12 cellular contexts compared by ENCODE assay signal in the genomic region with DNA sequence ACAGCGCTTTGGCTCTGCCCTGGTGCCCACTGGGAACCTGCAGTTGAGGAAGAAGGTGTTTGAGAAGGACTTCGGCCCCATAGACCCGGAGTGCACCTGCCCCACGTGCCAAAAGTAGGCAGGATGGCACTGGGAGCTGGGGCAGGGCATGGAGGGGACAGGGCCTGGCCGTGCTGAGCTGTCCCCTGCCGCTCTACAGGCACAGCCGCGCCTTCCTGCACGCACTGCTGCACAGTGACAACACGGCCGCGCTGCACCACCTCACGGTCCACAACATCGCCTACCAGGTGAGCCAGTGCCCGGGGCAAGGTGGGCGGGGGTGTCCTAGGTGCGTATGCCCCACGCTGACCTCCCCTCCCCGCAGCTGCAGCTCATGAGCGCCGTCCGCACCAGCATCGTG.
"Had no signal": no experiment of that assay in that cellular context is flagged by ENCODE, and none has a peak within 500 bp of the region (broad histone marks: within the 10 kb centered on the region; RNA-seq: fewer than 3 reads in every experiment).

No MANE protein-coding gene starts in this region.

- H3K4me3 Mint-ChIP-seq: activated naive CD4-positive, alpha-beta T cell treated with anti-CD3 and anti-CD28 coated beads for 36 hours; activated T-helper 17 cell treated with anti-CD3 and anti-CD28 coated beads, Interleukin-2, amount 50 U/mL, for 72 hours; naive B cell; stimulated activated effector memory CD8-positive, alpha-beta T cell treated with anti-CD3 and anti-CD28 coated beads, Interleukin-12 subunit alpha, Interleukin-12 subunit beta, amount 100 ng/mL, for 72 hours had no signal

- H3K9ac ChIP-seq: parathyroid adenoma had no signal

- H3K4me1 Mint-ChIP-seq: activated T-helper 17 cell treated with anti-CD3 and anti-CD28 coated beads, Interleukin-2, amount 50 U/mL, for 72 hours had no signal

- H3K9me3 Mint-ChIP-seq: activated naive CD4-positive, alpha-beta T cell treated with anti-CD3 and anti-CD28 coated beads for 36 hours; activated T-helper 17 cell treated with anti-CD3 and anti-CD28 coated beads, Interleukin-2, amount 50 U/mL, for 72 hours; naive B cell; stimulated activated effector memory CD8-positive, alpha-beta T cell treated with anti-CD3 and anti-CD28 coated beads, Interleukin-12 subunit alpha, Interleukin-12 subunit beta, amount 100 ng/mL, for 72 hours had no signal

- H3K27me3 Mint-ChIP-seq: activated T-helper 17 cell treated with anti-CD3 and anti-CD28 coated beads, Interleukin-2, amount 50 U/mL, for 72 hours; naive B cell had no signal

- H3K4me1 ChIP-seq: parathyroid adenoma had no signal

- H3K9me3 ChIP-seq: tibial nerve had no signal

- H3K27me3 ChIP-seq: tibial nerve had no signal

- H3K27ac Mint-ChIP-seq: stimulated activated effector memory CD8-positive, alpha-beta T cell treated with anti-CD3 and anti-CD28 coated beads, Interleukin-12 subunit alpha, Interleukin-12 subunit beta, amount 100 ng/mL, for 72 hours had no signal

- H3K27ac ChIP-seq: parathyroid adenoma had no signal

- ATAC-seq: activated T-helper 17 cell treated with anti-CD3 and anti-CD28 coated beads, Interleukin-2, amount 50 U/mL, for 72 hours; right cardiac atrium; stimulated activated effector memory CD8-positive, alpha-beta T cell treated with anti-CD3 and anti-CD28 coated beads, Interleukin-12 subunit alpha, Interleukin-12 subunit beta, amount 100 ng/mL, for 72 hours had no signal

- H3K4me3 ChIP-seq: tibial nerve had no signal

- DNase-seq: activated CD4-positive, alpha-beta T cell treated with anti-CD3 and anti-CD28 coated beads for 4 hours; activated CD8-positive, alpha-beta memory T cell treated with anti-CD3 and anti-CD28 coated beads for 24 hours; effector CD4-positive, alpha-beta T cell; foreskin melanocyte; head of caudate nucleus; naive B cell; right cardiac atrium had no signal
